In the genomic region with DNA sequence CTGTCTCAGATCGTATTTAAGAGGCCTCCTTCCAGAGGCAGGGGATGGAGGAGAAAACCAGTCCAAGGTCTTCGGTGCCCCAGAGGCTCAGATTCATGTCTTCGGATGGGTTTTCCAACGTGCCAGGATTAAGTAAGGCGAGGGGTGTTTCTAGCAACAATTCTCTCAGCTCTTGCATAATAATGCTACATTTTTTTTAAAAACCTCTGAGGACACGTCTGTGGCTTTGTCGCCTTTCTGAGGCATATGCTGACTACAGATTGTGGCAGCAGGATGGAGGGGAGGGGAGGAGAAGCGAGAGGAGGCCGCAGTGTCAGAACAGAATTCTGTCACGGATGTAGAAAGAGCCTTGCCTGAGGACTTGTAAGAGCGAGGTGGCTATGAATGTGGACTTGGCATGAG, we compare ENCODE assay signal across 8 cellular contexts. TPM values are rescaled to one million over a fixed set of nuclear protein-coding genes. Genes with fewer than 3 reads are reported as not detected.
DNase-seq lines count a peak whose midpoint lies in the region; ATAC-seq and TF ChIP-seq lines count a peak whose summit lies in the region.

No MANE protein-coding gene starts in this region.

- peaks cover 54% of the 10 kb centered on the region for H3K4me1 Mint-ChIP-seq in activated T-helper 2 cell treated with anti-CD3 and anti-CD28 coated beads, Interferon-gamma antibody, Interleukin-2, Interleukin-4, amounts not matched to agents 10 μg/mL and 5 μg/mL and 100 μg/mL, durations not matched to agents 14 hours and 24 hours and 36 hours (ENCODE audit: low read depth)

- no peak for TF ChIP-seq CTCF in testis (IDR thresholded peaks at IDR 0.05)
- no peak for TF ChIP-seq CTCF in gastrocnemius medialis (IDR thresholded peaks at IDR 0.05 in 4 of 5, conservative IDR thresholded peaks at IDR 0.05 in 1 of 5)

- intact Hi-C loops in activated T-helper 2 cell treated with anti-CD3 and anti-CD28 coated beads, Interferon-gamma antibody, Interleukin-2, Interleukin-4, amounts not matched to agents 10 μg/mL and 5 μg/mL and 100 μg/mL, durations not matched to agents 14 hours and 24 hours and 36 hours (cut with micrococcal nuclease): loop anchor here (1.0 to 10.0 kb wide), 3 partner anchors 22 to 1597 kb away; a partner anchor contains a TSS
- intact Hi-C loops in testis (cut with DNase I; ENCODE audit: low total_unique reads): no loop called here
- intact Hi-C loops in gastrocnemius medialis (cut with DNase I; ENCODE audit: low total_unique reads): no loop called here

- DNase-seq in GM04503 (ENCODE audit: low read depth) (peak; percentile 21), OCI-M1 (lab: John Stamatoyannopoulos, UW) (peak; percentile 85), SW 1271 (lab: John Stamatoyannopoulos, UW) (no peak), testis (no peak), gastrocnemius medialis (no peak)
- DNase-seq in activated T-helper 2 cell treated with anti-CD3 and anti-CD28 coated beads, Interferon-gamma antibody, Interleukin-2, Interleukin-4, amounts not matched to agents 10 μg/mL and 5 μg/mL and 100 μg/mL, durations not matched to agents 14 hours and 24 hours and 36 hours (ENCODE audit: low spot score): peak; percentile 70
- peak; percentile 82 for DNase-seq in stimulated activated CD4-positive, alpha-beta T cell treated with anti-CD3 and anti-CD28 coated beads, Interleukin-15, amount 100 ng/mL, for 24 hours

- H3K9me3 ChIP-seq in testis: no peaks in the 10 kb centered on the region
- H3K9me3 ChIP-seq in gastrocnemius medialis: no peaks in the 10 kb centered on the region

- in situ Hi-C loops in gastrocnemius medialis (cut with MboI; ENCODE audit: low sequenced_read_pairs in 4 of 4): no loop called here

- no peaks in the 10 kb centered on the region for H3K27me3 Mint-ChIP-seq in activated T-helper 2 cell treated with anti-CD3 and anti-CD28 coated beads, Interferon-gamma antibody, Interleukin-2, Interleukin-4, amounts not matched to agents 10 μg/mL and 5 μg/mL and 100 μg/mL, durations not matched to agents 14 hours and 24 hours and 36 hours (ENCODE audit: low read depth)

- H3K27ac Mint-ChIP-seq in activated T-helper 2 cell treated with anti-CD3 and anti-CD28 coated beads, Interferon-gamma antibody, Interleukin-2, Interleukin-4, amounts not matched to agents 10 μg/mL and 5 μg/mL and 100 μg/mL, durations not matched to agents 14 hours and 24 hours and 36 hours: peak overlapping the region; percentile 87

- H3K4me3 ChIP-seq in testis: no peak overlapping the region
- no peak overlapping the region for H3K4me3 ChIP-seq in gastrocnemius medialis

- ATAC-seq in HG03175 (IDR thresholded peaks at IDR 0.05; ENCODE audit: unreplicated experiment): no peak
- no peak for ATAC-seq in gastrocnemius medialis

- H3K4me3 Mint-ChIP-seq in activated T-helper 2 cell treated with anti-CD3 and anti-CD28 coated beads, Interferon-gamma antibody, Interleukin-2, Interleukin-4, amounts not matched to agents 10 μg/mL and 5 μg/mL and 100 μg/mL, durations not matched to agents 14 hours and 24 hours and 36 hours (ENCODE audit: low read depth): peak overlapping the region; percentile 38

- H3K36me3 ChIP-seq in testis (ENCODE audit: low read depth, missing control alignments) (no peaks in the 10 kb centered on the region), gastrocnemius medialis (no peaks in the 10 kb centered on the region)

- TF ChIP-seq POLR2A in testis (IDR thresholded peaks at IDR 0.05) (no peak), gastrocnemius medialis (IDR thresholded peaks at IDR 0.05) (no peak)

- no peaks in the 10 kb centered on the region for H3K9me3 Mint-ChIP-seq in activated T-helper 2 cell treated with anti-CD3 and anti-CD28 coated beads, Interferon-gamma antibody, Interleukin-2, Interleukin-4, amounts not matched to agents 10 μg/mL and 5 μg/mL and 100 μg/mL, durations not matched to agents 14 hours and 24 hours and 36 hours

- H3K27me3 ChIP-seq in testis: no peaks in the 10 kb centered on the region
- H3K27me3 ChIP-seq in gastrocnemius medialis: peaks cover 8 to 28% (median 16%) of the 10 kb centered on the region in 3 donors

- H3K27ac ChIP-seq in testis (no peak overlapping the region), gastrocnemius medialis (no peak overlapping the region)

- no peaks in the 10 kb centered on the region for H3K36me3 Mint-ChIP-seq in activated T-helper 2 cell treated with anti-CD3 and anti-CD28 coated beads, Interferon-gamma antibody, Interleukin-2, Interleukin-4, amounts not matched to agents 10 μg/mL and 5 μg/mL and 100 μg/mL, durations not matched to agents 14 hours and 24 hours and 36 hours (ENCODE audit: low read depth)

- no peaks in the 10 kb centered on the region for H3K4me1 ChIP-seq in testis
- H3K4me1 ChIP-seq in gastrocnemius medialis: no peaks in the 10 kb centered on the region

- 72 to 83% methylated on average over 9 to 11 of the region's 11 CpGs for WGBS in testis, 2 donors

RNA-seq across cellular contexts. Expression of a gene that starts 17.7 kb away (rescaled TPM):
- 69.8 and 76.9 TPM in 2 replicates for total RNA-seq in activated T-helper 2 cell treated with anti-CD3 and anti-CD28 coated beads, Interferon-gamma antibody, Interleukin-2, Interleukin-4, amounts not matched to agents 10 μg/mL and 5 μg/mL and 100 μg/mL, durations not matched to agents 14 hours and 24 hours and 36 hours
- total RNA-seq in testis (10 to 100 TPM; 65.4 to 73.5 TPM), gastrocnemius medialis (10 to 100 TPM; 23.4 to 35.0 (median 30.8) TPM)
- polyA plus RNA-seq in testis (ENCODE audit: insufficient read depth, low read depth, low replicate concordance): 65.2 TPM

Comparison
In these comparisons a context has a peak if more than half of its experiments do, and no peak if none do; other contexts are left out.
1. DNase-seq: peak in GM04503 (single experiment), OCI-M1 (single experiment), activated T-helper 2 cell treated with anti-CD3 and anti-CD28 coated beads, Interferon-gamma antibody, Interleukin-2, Interleukin-4, amounts not matched to agents 10 μg/mL and 5 μg/mL and 100 μg/mL, durations not matched to agents 14 hours and 24 hours and 36 hours (single experiment) and stimulated activated CD4-positive, alpha-beta T cell treated with anti-CD3 and anti-CD28 coated beads, Interleukin-15, amount 100 ng/mL, for 24 hours (single experiment); none in SW 1271 (0 of 2), testis (single experiment) and gastrocnemius medialis (0 of 2).